Comparison of ENCODE assay signal across 21 cellular contexts in genomic region chr21:45922648-45923047, GRCh38. TPM values are rescaled to one million over a fixed set of nuclear protein-coding genes. Genes with fewer than 3 reads are reported as not detected.
DNase-seq lines count a peak whose midpoint lies in the region; ATAC-seq and TF ChIP-seq lines count a peak whose summit lies in the region.
"Had no signal": no experiment of that assay in that cellular context is flagged by ENCODE, and none has a peak within 500 bp of the region (broad histone marks: within the 10 kb centered on the region; RNA-seq: fewer than 3 reads in every experiment).

No MANE protein-coding gene starts in this region.

- H3K9me3 ChIP-seq in Loucy (ENCODE audit: insufficient read depth, low read depth, low read length) (no peaks in the 10 kb centered on the region), neural progenitor cell (ENCODE audit: low read depth) (peaks cover 4% of the 10 kb centered on the region)
- H3K9me3 ChIP-seq: SK-N-SH had no signal

- H3K4me1 ChIP-seq in Loucy (ENCODE audit: insufficient read depth, low read length, poor library complexity, severe bottlenecking) = peaks cover 52% of the 10 kb centered on the region
- H3K4me1 ChIP-seq in neural progenitor cell = no peaks in the 10 kb centered on the region

- no peak overlapping the region for H2AFZ ChIP-seq in Loucy (ENCODE audit: low read length)
- H2AFZ ChIP-seq in neural progenitor cell (replicated peaks) = no peak overlapping the region
- H2AFZ ChIP-seq: GM23338 had no signal

- H3K27ac Mint-ChIP-seq in neural progenitor cell = peak overlapping the region; percentile 26
- H3K27ac Mint-ChIP-seq: GM23338, H9, IgD-negative memory B cell had no signal

- H3K4me3 ChIP-seq in Loucy (ENCODE audit: low read length, poor library complexity, severe bottlenecking) = no peak overlapping the region
- no peak overlapping the region for H3K4me3 ChIP-seq in neural progenitor cell
- H3K4me3 ChIP-seq: GM23338 had no signal

- H3K9me2 ChIP-seq in Loucy (replicated peaks; ENCODE audit: low read depth, low read length) = no peaks in the 10 kb centered on the region
- H3K9me2 ChIP-seq: SK-N-SH had no signal

- H3F3A ChIP-seq in Loucy (ENCODE audit: low read depth) = peaks cover 7% of the 10 kb centered on the region; the same call in 1 of the 2 replicates
- H3F3A ChIP-seq in neural progenitor cell (ENCODE audit: low read depth) = peaks cover 10% of the 10 kb centered on the region

- no peaks in the 10 kb centered on the region for H3K4me1 Mint-ChIP-seq in neural progenitor cell
- H3K4me1 Mint-ChIP-seq: GM23338 had no signal

- H3K9ac ChIP-seq in Loucy (ENCODE audit: low read depth, low read length, poor library complexity, severe bottlenecking) (peak overlapping the region; percentile 27), neural progenitor cell (no peak overlapping the region)
- H3K9ac ChIP-seq: KMS-11, SK-N-SH had no signal

- no peak overlapping the region for H3K27ac ChIP-seq in neural progenitor cell
- H3K27ac ChIP-seq in substantia nigra (ENCODE audit: low read depth, low read length, poor library complexity, severe bottlenecking) = peak overlapping the region; percentile 35
- H3K27ac ChIP-seq: KMS-11 had no signal

- H3K9me3 Mint-ChIP-seq in neural progenitor cell = peaks cover 4% of the 10 kb centered on the region
- H3K9me3 Mint-ChIP-seq: IgD-negative memory B cell had no signal

- TF ChIP-seq CTCF in Loucy (conservative IDR thresholded peaks at IDR 0.05; ENCODE audit: low read length) (no peak), neural progenitor cell (IDR thresholded peaks at IDR 0.05) (no peak)

- H3K4me3 Mint-ChIP-seq in neural progenitor cell = no peak overlapping the region
- H3K4me3 Mint-ChIP-seq: GM23338, H9, IgD-negative memory B cell had no signal

- H3K27me3 ChIP-seq in Loucy (ENCODE audit: insufficient read depth, low read length, poor library complexity, severe bottlenecking) (no peaks in the 10 kb centered on the region), neural progenitor cell (no peaks in the 10 kb centered on the region)

- H3K79me2 ChIP-seq in Loucy (ENCODE audit: insufficient read depth, low read length) = no peaks in the 10 kb centered on the region
- H3K79me2 ChIP-seq in neural progenitor cell (ENCODE audit: low read depth) = no peaks in the 10 kb centered on the region

- H3K4me2 ChIP-seq in Loucy (ENCODE audit: low read depth, low read length, poor library complexity, severe bottlenecking) (no peak overlapping the region), neural progenitor cell (no peak overlapping the region)
- H3K4me2 ChIP-seq: GM23338, KMS-11, SK-N-SH had no signal

- no peaks in the 10 kb centered on the region for H3K36me3 Mint-ChIP-seq in neural progenitor cell
- H3K36me3 Mint-ChIP-seq: CD4-positive, alpha-beta memory T cell; IgD-negative memory B cell had no signal

- peak; percentile 38 for DNase-seq in globus pallidus (ENCODE audit: low spot score)
- no peak for DNase-seq in neural progenitor cell (ENCODE audit: low spot score)
- peak in 17 of 49 donors; percentile 2 to 44 (median 23) for DNase-seq in substantia nigra (lab: John Stamatoyannopoulos, UW)
- DNase-seq: NCI-H1092; NCI-H1417 treated with DMSO at 0.1 percent for 48 hours; NCI-H187; NCI-H2081 treated with DMSO at 0.1 percent for 48 hours; NCI-H2171; NCI-H345; NCI-H510A treated with DMSO at 0.1 percent for 48 hours; NK-92 treated with Interleukin-12 subunit alpha and Interleukin-12 subunit beta, amount 100 ng/mL, for 24 hours had no signal

- H3K36me3 ChIP-seq in Loucy (ENCODE audit: insufficient read depth, low read length) (no peaks in the 10 kb centered on the region), neural progenitor cell (no peaks in the 10 kb centered on the region)

- no peak for ATAC-seq in GM19467 (IDR thresholded peaks at IDR 0.05; ENCODE audit: unreplicated experiment)
- ATAC-seq in HG03159 (IDR thresholded peaks at IDR 0.05; ENCODE audit: unreplicated experiment) = no peak
- no peak for ATAC-seq in GM18502 (IDR thresholded peaks at IDR 0.05; ENCODE audit: poor library complexity, unreplicated experiment)

- no peaks in the 10 kb centered on the region for H3K27me3 Mint-ChIP-seq in neural progenitor cell (ENCODE audit: insufficient read depth, low read depth)
- H3K27me3 Mint-ChIP-seq: CD4-positive, alpha-beta memory T cell; IgD-negative memory B cell had no signal

- H4K20me1 ChIP-seq in Loucy (ENCODE audit: insufficient read depth, low read length, poor library complexity, severe bottlenecking) (no peaks in the 10 kb centered on the region), neural progenitor cell (ENCODE audit: low read depth) (no peaks in the 10 kb centered on the region)

RNA-seq across cellular contexts. Expression of gene COL6A1, which starts 58.9 kb away (rescaled TPM):
- total RNA-seq in neural progenitor cell (ENCODE audit: low replicate concordance) = 12.6 and 52.2 TPM in 2 replicates
